14 cellular contexts compared by ENCODE assay signal in the genomic region with DNA sequence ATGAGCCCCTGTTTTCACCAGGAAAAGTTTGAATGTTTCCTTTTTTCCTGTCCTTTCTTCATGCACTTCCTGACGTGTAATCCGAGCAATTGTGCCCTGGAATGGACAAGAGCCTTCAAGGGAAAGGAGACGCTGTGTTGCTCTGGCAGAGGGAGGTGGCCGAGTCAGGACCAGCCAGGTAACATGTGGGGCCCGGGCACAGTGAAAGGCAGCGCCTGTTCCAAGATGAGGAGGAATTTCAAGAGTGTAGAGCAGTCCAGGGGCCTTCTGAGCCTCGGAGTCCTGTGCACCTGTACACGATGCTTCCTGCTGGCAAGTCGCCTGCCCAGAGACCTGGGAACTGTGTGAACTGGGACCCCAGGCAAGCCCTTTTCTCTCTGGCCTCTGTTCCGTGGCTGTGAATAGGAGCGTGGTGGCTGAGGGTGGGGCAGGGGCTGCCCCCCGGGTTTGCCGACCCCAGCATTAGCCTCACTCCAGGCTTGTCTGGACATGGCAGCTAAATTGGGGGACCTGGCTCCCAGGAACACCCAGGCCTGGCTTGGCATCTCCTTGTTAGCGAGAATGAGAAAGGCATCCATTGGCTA.
"Had no signal": no experiment of that assay in that cellular context is flagged by ENCODE, and none has a peak within 500 bp of the region (broad histone marks: within the 10 kb centered on the region; RNA-seq: fewer than 3 reads in every experiment).

No MANE protein-coding gene starts in this region.

- H3K4me1 Mint-ChIP-seq: activated CD4-positive, alpha-beta T cell treated with anti-CD3 and anti-CD28 coated beads, Interleukin-2, amount 10 ng/mL, durations not matched to agents 7 days and 5 days; natural killer cell had no signal

- H3K36me3 ChIP-seq: cardiac muscle cell, esophagus muscularis mucosa, left ventricle myocardium inferior, right lobe of liver, thyroid gland had no signal

- H3K4me3 Mint-ChIP-seq: activated CD4-positive, alpha-beta T cell treated with anti-CD3 and anti-CD28 coated beads, Interleukin-2, amount 10 ng/mL, durations not matched to agents 7 days and 5 days; natural killer cell; stimulated activated naive CD8-positive, alpha-beta T cell treated with anti-CD3 and anti-CD28 coated beads, Interleukin-15, Interleukin-2, amounts not matched to agents 100 ng/mL and 50 ng/mL, for 24 hours had no signal

- H3K9me3 ChIP-seq: right lobe of liver, thyroid gland had no signal

- ATAC-seq: natural killer cell, right lobe of liver had no signal

- H3K27ac Mint-ChIP-seq: activated CD4-positive, alpha-beta T cell treated with anti-CD3 and anti-CD28 coated beads, Interleukin-2, amount 10 ng/mL, durations not matched to agents 7 days and 5 days; natural killer cell; stimulated activated naive CD8-positive, alpha-beta T cell treated with anti-CD3 and anti-CD28 coated beads, Interleukin-15, Interleukin-2, amounts not matched to agents 100 ng/mL and 50 ng/mL, for 24 hours had no signal

- H3K27me3 Mint-ChIP-seq: activated CD4-positive, alpha-beta T cell treated with anti-CD3 and anti-CD28 coated beads, Interleukin-2, amount 10 ng/mL, durations not matched to agents 7 days and 5 days; stimulated activated naive CD8-positive, alpha-beta T cell treated with anti-CD3 and anti-CD28 coated beads, Interleukin-15, Interleukin-2, amounts not matched to agents 100 ng/mL and 50 ng/mL, for 24 hours had no signal

- H3K27ac ChIP-seq: cardiac muscle cell, esophagus muscularis mucosa, left ventricle myocardium inferior, right lobe of liver, thyroid gland had no signal

- DNase-seq: activated CD4-positive, alpha-beta T cell treated with anti-CD3 and anti-CD28 coated beads, Interleukin-2, amount 10 ng/mL, durations not matched to agents 7 days and 5 days; activated naive CD4-positive, alpha-beta T cell; left ventricle myocardium inferior; mesenchymal stem cell; occipital lobe; SIG-M5; T-helper 2 cell; thyroid gland had no signal

- H3K4me3 ChIP-seq: cardiac muscle cell, esophagus muscularis mucosa, left ventricle myocardium inferior, right lobe of liver, smooth muscle cell, thyroid gland had no signal

- H3K4me1 ChIP-seq: esophagus muscularis mucosa, right lobe of liver, thyroid gland had no signal

- H3K27me3 ChIP-seq: cardiac muscle cell, right lobe of liver, thyroid gland had no signal
